Comparison of ENCODE assay signal across 8 cellular contexts in the genomic region with DNA sequence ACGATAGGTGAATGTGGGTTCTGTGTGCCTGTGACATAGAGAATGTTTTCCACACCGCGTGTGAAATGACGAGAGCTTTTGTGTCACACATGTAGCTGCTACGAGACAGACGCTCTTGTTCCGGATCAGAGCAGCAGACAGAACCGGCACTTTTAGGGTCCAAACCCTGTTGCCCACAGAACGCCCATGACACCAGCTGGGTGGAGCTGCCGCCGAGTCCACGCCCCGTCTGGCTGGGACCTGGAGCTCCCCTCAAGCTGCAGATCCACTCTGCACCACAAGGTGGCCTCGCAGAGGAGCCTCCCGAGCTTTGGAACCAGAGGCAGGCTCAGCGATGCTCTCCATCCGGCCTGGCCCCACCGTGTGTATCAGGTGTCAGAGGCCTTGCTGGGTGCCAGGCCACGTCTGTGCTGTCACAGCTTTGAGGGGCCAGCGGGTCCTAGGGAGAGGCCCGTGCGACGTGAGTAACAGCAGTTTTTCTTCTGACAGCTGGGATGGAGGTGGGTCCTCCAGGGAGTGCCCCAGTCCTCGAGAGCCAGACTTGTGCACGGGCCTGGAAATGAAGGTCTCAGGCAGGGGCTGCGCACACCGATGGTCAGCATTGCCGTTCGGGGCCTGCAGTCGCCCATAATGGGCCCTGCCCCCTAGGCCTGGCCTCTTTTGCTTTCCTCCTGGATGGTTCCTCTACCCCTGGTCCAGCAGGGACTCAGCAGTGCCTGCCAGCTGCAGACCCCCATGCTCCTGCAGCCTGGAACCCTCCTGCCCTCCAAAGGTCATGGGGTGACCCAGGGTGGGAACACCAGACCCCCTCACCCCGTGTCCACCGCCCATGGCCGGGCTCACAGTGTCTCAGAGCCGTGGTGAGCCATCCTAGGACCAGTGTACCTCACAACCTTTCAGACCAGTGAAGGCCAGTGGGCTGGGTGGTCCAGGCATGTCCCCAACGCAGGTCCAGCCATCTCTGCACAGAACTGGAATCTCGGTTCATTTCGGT. TPM values are rescaled to one million over a fixed set of nuclear protein-coding genes. Genes with fewer than 3 reads are reported as not detected.
A peak's percentile ranks its signal among the peaks of the same experiment; 100 is the strongest.
DNase-seq lines count a peak whose midpoint lies in the region; FAIRE-seq and TF ChIP-seq lines count a peak whose summit lies in the region.

No MANE protein-coding gene starts in this region.

- no peak overlapping the region for H3K4me3 ChIP-seq in Caco-2 (ENCODE audit: low read depth, low read length)

- intact Hi-C loops in Caco-2 (cut with micrococcal nuclease; ENCODE audit: unreplicated experiment) = loop anchor here (1.0 to 2.0 kb wide), 2 partner anchors 146 to 242 kb away; no protein-coding TSS in a partner anchor

- peak; percentile 81 to 88 for DNase-seq in Caco-2
- peak; percentile 96 for DNase-seq in GM20000 (ENCODE audit: low spot score)
- DNase-seq in HPDE6-E6E7 (ENCODE audit: extremely low spot score) = peak; percentile 96
- DNase-seq in NOMO-1 (lab: John Stamatoyannopoulos, UW; ENCODE audit: unreplicated experiment in 2 of 2) = peak; percentile 74 to 89
- peak; percentile 50 for DNase-seq in activated CD8-positive, alpha-beta memory T cell treated with anti-CD3 and anti-CD28 coated beads, Interleukin-2, amount 50 U/mL, for 1 hour (ENCODE audit: extremely low read depth)
- DNase-seq in middle frontal gyrus (ENCODE audit: extremely low spot score, low spot score) = peak; percentile 50
- peak; percentile 71 to 75 for DNase-seq in stimulated activated CD8-positive, alpha-beta memory T cell treated with anti-CD3 and anti-CD28 coated beads, Interleukin-2, amount 100 ng/mL, for 1 hour (ENCODE audit: low read depth in 2 of 2)

- H3K27me3 Mint-ChIP-seq in Caco-2 (ENCODE audit: insufficient read depth, unreplicated experiment) = no peaks in the 10 kb centered on the region

- no peaks in the 10 kb centered on the region for H3K27me3 ChIP-seq in Caco-2 (replicated peaks; ENCODE audit: control insufficient read depth, insufficient read depth, low read length)

- peak; percentile 90 to 91 for TF ChIP-seq CTCF in Caco-2 (IDR thresholded peaks at IDR 0.05; ENCODE audit: insufficient read depth in 1 of 2, low read depth in 1 of 2, low read length in 1 of 2, severe bottlenecking in 1 of 2, unreplicated experiment in 1 of 2)
- TF ChIP-seq CTCF in GM20000 (IDR thresholded peaks at IDR 0.05; ENCODE audit: extremely low read depth, missing control alignments) = peak; percentile 88

- no peaks in the 10 kb centered on the region for H3K4me1 ChIP-seq in Caco-2

- H3K36me3 Mint-ChIP-seq in Caco-2 (ENCODE audit: insufficient read depth, unreplicated experiment) = peaks cover 6% of the 10 kb centered on the region

- peak; percentile 12 for FAIRE-seq in endometrium (lab: Jason Lieb, UNC)

- no TSS peak for BruUV-seq in Caco-2 (replicated peaks; lab: Mats Ljungman, UMichigan)

- H3K4me1 Mint-ChIP-seq in Caco-2 (ENCODE audit: low read depth, unreplicated experiment) = peaks cover 8% of the 10 kb centered on the region

- H3K27ac Mint-ChIP-seq in Caco-2 (ENCODE audit: unreplicated experiment) = no peak overlapping the region

- no peaks in the 10 kb centered on the region for H3K9me3 ChIP-seq in Caco-2

- POLR2A ChIA-PET in Caco-2 (lab: Charles Lee) = interaction anchor here (1.1 kb wide), 1 partner anchor 29 kb away, joined by 8 read pairs; the partner anchor contains the start of genes CCDC127 and SDHA

- no peaks in the 10 kb centered on the region for H3K9me3 Mint-ChIP-seq in Caco-2 (ENCODE audit: unreplicated experiment)

- H3K4me3 Mint-ChIP-seq in Caco-2 (ENCODE audit: unreplicated experiment) = no peak overlapping the region

- H3K36me3 ChIP-seq in Caco-2 (ENCODE audit: control insufficient read depth, insufficient read depth, low read length) = no peaks in the 10 kb centered on the region

- CTCF ChIA-PET in Caco-2 (lab: Charles Lee) = interaction anchor here (0.6 to 1.1 kb wide), 14 partner anchors 13 to 269 kb away, joined by 3 to 8 read pairs (median 4); partner anchors contain the start of genes PDCD6 and SDHA

RNA-seq across cellular contexts. Expression of gene LRRC14B, which starts 2.5 kb away (rescaled TPM):
- total RNA-seq in Caco-2 (2022) = not detected in 2 replicates

RNA-seq across cellular contexts. Expression of gene CCDC127, which starts 29.2 kb away (rescaled TPM):
- total RNA-seq in Caco-2 (2022) = 10.5 TPM in 2 replicates

RNA-seq across cellular contexts. Expression of gene SDHA, which starts 29.3 kb away (rescaled TPM):
- total RNA-seq in Caco-2 (2022) = 140 and 157 TPM in 2 replicates
